In genomic region chr17:1573932-1574696, GRCh38 we compare ENCODE assay signal across 1 cellular context.
A peak's percentile ranks its signal among the peaks of the same experiment; 100 is the strongest.
TF ChIP-seq lines count a peak whose summit lies in the region.

No MANE protein-coding gene starts in this region.

TF ChIP-seq in HepG2, 621 proteins besides CTCF, POLR2A, EP300 and RAD21 (continued from another document and continues in another):
- TF ChIP-seq, protein P1, sequence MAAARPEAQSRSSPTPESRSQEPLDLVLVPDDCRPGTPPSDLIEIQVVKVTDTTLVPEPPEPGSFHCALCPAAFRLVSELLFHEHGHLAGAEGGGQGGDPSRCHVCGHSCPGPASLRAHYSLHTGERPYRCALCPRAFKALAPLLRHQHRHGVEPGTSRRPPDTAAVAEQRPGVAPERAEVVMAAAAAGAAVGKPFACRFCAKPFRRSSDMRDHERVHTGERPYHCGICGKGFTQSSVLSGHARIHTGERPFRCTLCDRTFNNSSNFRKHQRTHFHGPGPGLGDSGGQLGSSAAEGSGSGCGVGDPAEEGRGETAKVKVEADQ (CRISPR knock-in tag; IDR thresholded peaks at IDR 0.05; ENCODE audit: borderline replicate concordance): no peak
- no peak for TF ChIP-seq ZKSCAN1 (IDR thresholded peaks at IDR 0.05; ENCODE audit: low read length)
- no peak for TF ChIP-seq KAT2B (IDR thresholded peaks at IDR 0.05; ENCODE audit: borderline replicate concordance, low read depth, low read length)
- no peak for TF ChIP-seq TAF1 (CRISPR knock-in tag; IDR thresholded peaks at IDR 0.05)
- no peak for TF ChIP-seq SIX4 (CRISPR knock-in tag; IDR thresholded peaks at IDR 0.05)
- TF ChIP-seq, protein P2, sequence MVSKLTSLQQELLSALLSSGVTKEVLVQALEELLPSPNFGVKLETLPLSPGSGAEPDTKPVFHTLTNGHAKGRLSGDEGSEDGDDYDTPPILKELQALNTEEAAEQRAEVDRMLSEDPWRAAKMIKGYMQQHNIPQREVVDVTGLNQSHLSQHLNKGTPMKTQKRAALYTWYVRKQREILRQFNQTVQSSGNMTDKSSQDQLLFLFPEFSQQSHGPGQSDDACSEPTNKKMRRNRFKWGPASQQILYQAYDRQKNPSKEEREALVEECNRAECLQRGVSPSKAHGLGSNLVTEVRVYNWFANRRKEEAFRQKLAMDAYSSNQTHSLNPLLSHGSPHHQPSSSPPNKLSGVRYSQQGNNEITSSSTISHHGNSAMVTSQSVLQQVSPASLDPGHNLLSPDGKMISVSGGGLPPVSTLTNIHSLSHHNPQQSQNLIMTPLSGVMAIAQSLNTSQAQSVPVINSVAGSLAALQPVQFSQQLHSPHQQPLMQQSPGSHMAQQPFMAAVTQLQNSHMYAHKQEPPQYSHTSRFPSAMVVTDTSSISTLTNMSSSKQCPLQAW (CRISPR knock-in tag; IDR thresholded peaks at IDR 0.05): no peak
- no peak for TF ChIP-seq ZNF230 (CRISPR knock-in tag; IDR thresholded peaks at IDR 0.05)
- no peak for TF ChIP-seq MAFK (conservative IDR thresholded peaks at IDR 0.05 in 1 of 2, IDR thresholded peaks at IDR 0.05 in 1 of 2; ENCODE audit: low read length in 2 of 2)
- peak; percentile 73; the same call in 1 of the 2 replicates for TF ChIP-seq RFXAP (CRISPR knock-in tag; IDR thresholded peaks at IDR 0.05; ENCODE audit: borderline replicate concordance)
- TF ChIP-seq AGO2 (optimal IDR thresholded peaks at IDR 0.05; ENCODE audit: low read depth, low read length): no peak
- TF ChIP-seq ZFP91 (CRISPR knock-in tag; IDR thresholded peaks at IDR 0.05; ENCODE audit: borderline replicate concordance): no peak; the same call in 1 of the 2 replicates
- no peak for TF ChIP-seq ZNF24 (IDR thresholded peaks at IDR 0.05)
- no peak for TF ChIP-seq ARID2 (CRISPR knock-in tag; IDR thresholded peaks at IDR 0.05; ENCODE audit: borderline replicate concordance)
- TF ChIP-seq ZNF207 (IDR thresholded peaks at IDR 0.05; ENCODE audit: borderline replicate concordance): no peak
- TF ChIP-seq SP5 (CRISPR knock-in tag; IDR thresholded peaks at IDR 0.05; ENCODE audit: borderline replicate concordance, low read depth): no peak
- TF ChIP-seq, protein P3, sequence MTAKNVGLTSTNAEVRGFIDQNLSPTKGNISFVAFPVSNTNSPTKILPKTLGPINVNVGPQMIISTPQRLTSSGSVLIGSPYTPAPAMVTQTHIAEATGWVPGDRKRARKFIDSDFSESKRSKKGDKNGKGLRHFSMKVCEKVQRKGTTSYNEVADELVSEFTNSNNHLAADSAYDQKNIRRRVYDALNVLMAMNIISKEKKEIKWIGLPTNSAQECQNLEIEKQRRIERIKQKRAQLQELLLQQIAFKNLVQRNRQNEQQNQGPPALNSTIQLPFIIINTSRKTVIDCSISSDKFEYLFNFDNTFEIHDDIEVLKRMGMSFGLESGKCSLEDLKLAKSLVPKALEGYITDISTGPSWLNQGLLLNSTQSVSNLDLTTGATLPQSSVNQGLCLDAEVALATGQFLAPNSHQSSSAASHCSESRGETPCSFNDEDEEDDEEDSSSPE (CRISPR knock-in tag; IDR thresholded peaks at IDR 0.05): no peak; the same call in 1 of the 2 replicates
- TF ChIP-seq ASH2L (IDR thresholded peaks at IDR 0.05; ENCODE audit: insufficient read length, low read depth, low read length): no peak
- TF ChIP-seq ZFP62 (CRISPR knock-in tag; IDR thresholded peaks at IDR 0.05): no peak
- TF ChIP-seq ZNF337 (CRISPR knock-in tag; IDR thresholded peaks at IDR 0.05; ENCODE audit: borderline replicate concordance, low read depth): no peak
- peak; percentile 56 for TF ChIP-seq MED1 (CRISPR knock-in tag; IDR thresholded peaks at IDR 0.05)
- TF ChIP-seq ZBTB34 (CRISPR knock-in tag; IDR thresholded peaks at IDR 0.05): no peak
- 0 out of 2 replicates have a peak, but pooled peaks have one; percentile 47 for TF ChIP-seq ZNF607 (CRISPR knock-in tag; IDR thresholded peaks at IDR 0.05; ENCODE audit: borderline replicate concordance)
- TF ChIP-seq JUND (CRISPR knock-in tag; IDR thresholded peaks at IDR 0.05): no peak
- no peak for TF ChIP-seq ATRX (CRISPR knock-in tag; IDR thresholded peaks at IDR 0.05; ENCODE audit: borderline replicate concordance)
- TF ChIP-seq RNF2 (conservative IDR thresholded peaks at IDR 0.05; ENCODE audit: low read depth): no peak
- no peak for TF ChIP-seq ZNF780A (CRISPR knock-in tag; IDR thresholded peaks at IDR 0.05)
- TF ChIP-seq, protein P4, sequence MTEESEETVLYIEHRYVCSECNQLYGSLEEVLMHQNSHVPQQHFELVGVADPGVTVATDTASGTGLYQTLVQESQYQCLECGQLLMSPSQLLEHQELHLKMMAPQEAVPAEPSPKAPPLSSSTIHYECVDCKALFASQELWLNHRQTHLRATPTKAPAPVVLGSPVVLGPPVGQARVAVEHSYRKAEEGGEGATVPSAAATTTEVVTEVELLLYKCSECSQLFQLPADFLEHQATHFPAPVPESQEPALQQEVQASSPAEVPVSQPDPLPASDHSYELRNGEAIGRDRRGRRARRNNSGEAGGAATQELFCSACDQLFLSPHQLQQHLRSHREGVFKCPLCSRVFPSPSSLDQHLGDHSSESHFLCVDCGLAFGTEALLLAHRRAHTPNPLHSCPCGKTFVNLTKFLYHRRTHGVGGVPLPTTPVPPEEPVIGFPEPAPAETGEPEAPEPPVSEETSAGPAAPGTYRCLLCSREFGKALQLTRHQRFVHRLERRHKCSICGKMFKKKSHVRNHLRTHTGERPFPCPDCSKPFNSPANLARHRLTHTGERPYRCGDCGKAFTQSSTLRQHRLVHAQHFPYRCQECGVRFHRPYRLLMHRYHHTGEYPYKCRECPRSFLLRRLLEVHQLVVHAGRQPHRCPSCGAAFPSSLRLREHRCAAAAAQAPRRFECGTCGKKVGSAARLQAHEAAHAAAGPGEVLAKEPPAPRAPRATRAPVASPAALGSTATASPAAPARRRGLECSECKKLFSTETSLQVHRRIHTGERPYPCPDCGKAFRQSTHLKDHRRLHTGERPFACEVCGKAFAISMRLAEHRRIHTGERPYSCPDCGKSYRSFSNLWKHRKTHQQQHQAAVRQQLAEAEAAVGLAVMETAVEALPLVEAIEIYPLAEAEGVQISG (CRISPR knock-in tag; IDR thresholded peaks at IDR 0.05): 0 out of 2 replicates have a peak, but pooled peaks have one; percentile 29
- no peak for TF ChIP-seq BCLAF1 (IDR thresholded peaks at IDR 0.05)
- TF ChIP-seq HMG20A (CRISPR knock-in tag; IDR thresholded peaks at IDR 0.05; ENCODE audit: borderline replicate concordance): no peak
- no peak for TF ChIP-seq POLR2G (IDR thresholded peaks at IDR 0.05; ENCODE audit: low read depth, low read length)
- TF ChIP-seq PLRG1 (conservative IDR thresholded peaks at IDR 0.05): no peak
- TF ChIP-seq FOXM1 (CRISPR knock-in tag; IDR thresholded peaks at IDR 0.05): no peak
- TF ChIP-seq GABPB1 (CRISPR knock-in tag; IDR thresholded peaks at IDR 0.05): peak; percentile 64
- no peak for TF ChIP-seq JDP2 (CRISPR knock-in tag; IDR thresholded peaks at IDR 0.05; ENCODE audit: borderline replicate concordance)
- no peak for TF ChIP-seq GTF2F1 (IDR thresholded peaks at IDR 0.05; ENCODE audit: low read length)
- no peak for TF ChIP-seq ZNF589 (CRISPR knock-in tag; conservative IDR thresholded peaks at IDR 0.05)
- no peak for TF ChIP-seq BHLHE40 (IDR thresholded peaks at IDR 0.05; ENCODE audit: low read length)
- no peak for TF ChIP-seq DMTF1 (CRISPR knock-in tag; IDR thresholded peaks at IDR 0.05)
- no peak for TF ChIP-seq HOMEZ (CRISPR knock-in tag; IDR thresholded peaks at IDR 0.05; ENCODE audit: low read depth)
- no peak for TF ChIP-seq TP53 (CRISPR knock-in tag; conservative IDR thresholded peaks at IDR 0.05)
- TF ChIP-seq ZNF446 (CRISPR knock-in tag; IDR thresholded peaks at IDR 0.05): no peak
- TF ChIP-seq ZBTB1 (CRISPR knock-in tag; IDR thresholded peaks at IDR 0.05; ENCODE audit: borderline replicate concordance): no peak
- TF ChIP-seq ZEB1 (IDR thresholded peaks at IDR 0.05; ENCODE audit: insufficient replicate concordance, low read depth): no peak
- peak; percentile 70 for TF ChIP-seq RBM39 (IDR thresholded peaks at IDR 0.05; ENCODE audit: low read depth, low read length, poor library complexity, severe bottlenecking)
- no peak for TF ChIP-seq ZNF598 (CRISPR knock-in tag; IDR thresholded peaks at IDR 0.05; ENCODE audit: borderline replicate concordance)
- TF ChIP-seq MED13 (CRISPR knock-in tag; IDR thresholded peaks at IDR 0.05): no peak
- no peak for TF ChIP-seq RELA (CRISPR knock-in tag; IDR thresholded peaks at IDR 0.05)
- TF ChIP-seq SCMH1 (CRISPR knock-in tag; IDR thresholded peaks at IDR 0.05; ENCODE audit: borderline replicate concordance): no peak
- TF ChIP-seq ZMAT5 (CRISPR knock-in tag; IDR thresholded peaks at IDR 0.05; ENCODE audit: borderline replicate concordance, low read depth): no peak
- no peak for TF ChIP-seq RFX5 (IDR thresholded peaks at IDR 0.05; ENCODE audit: low read depth, low read length)
- TF ChIP-seq HHEX (CRISPR knock-in tag; IDR thresholded peaks at IDR 0.05): no peak
- no peak; the same call in 1 of the 2 replicates for TF ChIP-seq ZMAT3 (CRISPR knock-in tag; conservative IDR thresholded peaks at IDR 0.05)
